ENCODE assay signal across 8 cellular contexts in the genomic region with DNA sequence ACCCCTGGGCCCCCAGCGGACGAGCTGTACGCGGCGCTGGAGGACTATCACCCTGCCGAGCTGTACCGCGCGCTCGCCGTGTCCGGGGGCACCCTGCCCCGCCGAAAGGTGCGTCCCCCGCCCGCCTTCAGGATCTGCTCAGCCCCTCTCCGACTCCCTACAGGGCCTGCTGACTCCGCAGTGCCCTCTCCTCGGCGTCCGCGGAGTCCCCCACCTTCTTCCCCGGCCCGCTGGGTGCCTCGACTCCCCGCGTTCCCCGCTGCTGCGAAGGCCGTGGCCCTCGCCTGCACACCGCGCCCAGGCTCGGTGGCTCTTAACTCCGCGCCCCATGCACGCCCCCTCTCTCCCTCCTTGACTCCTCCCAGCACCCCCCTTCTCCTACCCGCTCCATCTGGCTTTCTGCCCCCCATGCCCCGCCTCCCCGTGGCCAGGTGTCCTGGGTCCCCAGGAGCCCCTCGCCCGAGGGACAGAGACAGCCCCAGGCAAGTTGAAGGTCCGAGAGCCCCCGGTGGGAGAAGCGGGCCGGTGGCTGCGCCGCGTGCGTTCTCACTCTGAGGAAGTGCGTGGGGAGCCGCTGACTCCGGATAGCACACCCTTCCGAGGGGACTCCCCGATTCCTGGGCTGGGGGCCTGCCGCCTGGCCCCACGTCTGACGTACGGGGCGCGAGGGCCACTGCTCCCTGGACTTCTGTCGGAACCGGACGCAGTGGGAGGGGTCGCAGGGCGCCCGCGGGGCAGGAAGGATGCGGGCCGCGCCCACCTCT. TPM values are rescaled to one million over a fixed set of nuclear protein-coding genes. Genes with fewer than 3 reads are reported as not detected.
DNase-seq lines count a peak whose midpoint lies in the region; ATAC-seq and TF ChIP-seq lines count a peak whose summit lies in the region.

No MANE protein-coding gene starts in this region.

- H3K4me3 ChIP-seq in BLaER1 treated with 17β-estradiol and CSF1 and Interleukin-3, amounts not matched to agents 10 nM and 100 nM, result peak overlapping the region; percentile 79 to 96 (median 92)
- H3K4me3 ChIP-seq in astrocyte of the spinal cord (ENCODE audit: low read depth, low read length), result peak overlapping the region; percentile 51

- TF ChIP-seq CTCF in astrocyte of the spinal cord (IDR thresholded peaks at IDR 0.05; ENCODE audit: low read depth, low read length), result no peak

- H3K9ac ChIP-seq in BLaER1 treated with 17β-estradiol and CSF1 and Interleukin-3, amounts not matched to agents 10 nM and 100 nM, result peak overlapping the region; percentile 86 to 97 (median 93)

- H3K36me3 ChIP-seq in BLaER1 treated with 17β-estradiol and CSF1 and Interleukin-3, amounts not matched to agents 10 nM and 100 nM, result peaks cover 18 to 38% (median 22%) of the 10 kb centered on the region in 11 experiments

- in situ Hi-C loops in astrocyte of the spinal cord (cut with HindIII; ENCODE audit: low sequenced_read_pairs), result no loop called here

- peak; percentile 41 for DNase-seq in T follicular helper cell (ENCODE audit: low read depth)
- no peak for DNase-seq in astrocyte of the spinal cord (ENCODE audit: low read depth, low spot score)
- DNase-seq in left lobe of liver (ENCODE audit: low spot score), result no peak
- DNase-seq in stimulated activated CD8-positive, alpha-beta memory T cell treated with anti-CD3 and anti-CD28 coated beads, Interleukin-12 subunit alpha, Interleukin-12 subunit beta, amount 100 ng/mL, for 4 hours (ENCODE audit: low read depth), result peak; percentile 45
- DNase-seq in foreskin melanocyte, result no peak
- DNase-seq in OCI-M2 (lab: John Stamatoyannopoulos, UW; ENCODE audit: unreplicated experiment), result no peak
- no peak for DNase-seq in DMS79 (lab: John Stamatoyannopoulos, UW)

- peaks cover 0 to 27% (median 20%) of the 10 kb centered on the region in 11 experiments; a peak in 15 of 22 replicates for H3K27me3 ChIP-seq in BLaER1 treated with 17β-estradiol and CSF1 and Interleukin-3, amounts not matched to agents 10 nM and 100 nM

- H4K20me1 ChIP-seq in BLaER1 treated with 17β-estradiol and CSF1 and Interleukin-3, amounts not matched to agents 10 nM and 100 nM, result peaks cover 7 to 83% (median 48%) of the 10 kb centered on the region in 11 experiments; a peak in 19 of 22 replicates

- H3K4me1 ChIP-seq in BLaER1 treated with 17β-estradiol and CSF1 and Interleukin-3, amounts not matched to agents 10 nM and 100 nM, result peaks cover 71 to 80% (median 79%) of the 10 kb centered on the region in 10 experiments

- no peaks in the 10 kb centered on the region for H3K9me3 ChIP-seq in BLaER1 treated with 17β-estradiol and CSF1 and Interleukin-3, amounts not matched to agents 10 nM and 100 nM (replicated peaks in 1 of 11)

- ATAC-seq in left lobe of liver, result peak; percentile 3

- peak overlapping the region; percentile 77 to 92 (median 86) for H3K27ac ChIP-seq in BLaER1 treated with 17β-estradiol and CSF1 and Interleukin-3, amounts not matched to agents 10 nM and 100 nM

- peak overlapping the region; percentile 92 to 99 (median 97) for H3K4me2 ChIP-seq in BLaER1 treated with 17β-estradiol and CSF1 and Interleukin-3, amounts not matched to agents 10 nM and 100 nM

RNA-seq across cellular contexts. Expression of gene TAMALIN, which starts 0.6 kb away (rescaled TPM):
- 5.5 TPM for total RNA-seq in left lobe of liver

RNA-seq across cellular contexts. Expression of gene NR4A1, which starts 43.9 kb away (rescaled TPM):
- 5.4 TPM for total RNA-seq in left lobe of liver

RNA-seq across cellular contexts. Expression of gene ACVR1B, which starts 55.8 kb away (rescaled TPM):
- 28.0 TPM for total RNA-seq in left lobe of liver

Comparison
In these comparisons a context has a peak if more than half of its experiments do, and no peak if none do; other contexts are left out.
1. DNase-seq: peak in T follicular helper cell (single experiment) and stimulated activated CD8-positive, alpha-beta memory T cell treated with anti-CD3 and anti-CD28 coated beads, Interleukin-12 subunit alpha, Interleukin-12 subunit beta, amount 100 ng/mL, for 4 hours (single experiment); none in astrocyte of the spinal cord (single experiment), left lobe of liver (single experiment), foreskin melanocyte (single experiment), OCI-M2 (single experiment) and DMS79 (single experiment).